Comparison of ENCODE assay signal across 8 cellular contexts in the genomic region with DNA sequence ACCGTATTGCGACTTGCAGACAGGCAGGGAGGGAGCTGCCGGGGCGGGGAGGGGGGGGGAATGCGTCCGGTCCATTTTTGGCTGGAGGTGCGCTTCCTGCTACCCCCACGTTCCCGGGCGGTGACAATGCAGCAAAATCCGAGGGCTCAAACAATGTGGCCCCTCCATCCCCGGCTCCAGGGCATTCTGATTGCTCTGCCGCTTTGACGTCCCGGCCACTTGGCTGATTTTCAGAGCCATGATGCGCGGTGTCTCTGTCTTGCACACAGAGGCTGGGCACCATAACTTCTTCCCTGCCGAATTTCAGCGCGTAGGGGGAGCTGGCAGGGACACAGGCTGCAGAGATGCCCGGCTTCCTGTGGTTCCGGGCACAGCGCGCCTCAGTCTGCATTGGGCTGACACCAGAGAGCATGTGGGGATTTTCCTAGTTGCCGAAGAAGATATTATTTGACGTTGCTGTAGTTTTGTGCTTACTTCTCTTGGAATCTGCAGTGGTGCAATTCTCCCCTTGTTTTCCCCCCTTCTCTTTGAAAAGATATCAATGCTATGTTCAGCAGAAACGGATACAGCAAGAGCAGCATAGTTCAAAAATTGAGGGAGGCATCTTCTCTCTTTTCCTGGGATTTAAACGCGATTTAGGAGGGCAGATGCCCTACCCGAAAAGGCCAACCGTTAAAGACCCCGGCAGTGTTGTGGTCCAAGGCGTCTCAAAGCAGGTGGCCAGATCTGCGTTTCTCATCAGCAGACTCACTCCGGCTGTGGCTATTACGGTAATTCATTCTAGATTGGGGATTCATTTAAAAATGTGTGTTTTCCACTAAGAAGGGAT. TPM values are rescaled to one million over a fixed set of nuclear protein-coding genes. Genes with fewer than 3 reads are reported as not detected.
DNase-seq lines count a peak whose midpoint lies in the region; ATAC-seq and TF ChIP-seq lines count a peak whose summit lies in the region.

No MANE protein-coding gene starts in this region.

- TF ChIP-seq CTCF in Panc1 (IDR thresholded peaks at IDR 0.05), result no peak
- TF ChIP-seq CTCF in fibroblast of the aortic adventitia (IDR thresholded peaks at IDR 0.05; ENCODE audit: insufficient read depth, low read length), result no peak
- TF ChIP-seq CTCF in psoas muscle (IDR thresholded peaks at IDR 0.05), result no peak
- TF ChIP-seq CTCF in CD14-positive monocyte (IDR thresholded peaks at IDR 0.05), result no peak
- TF ChIP-seq CTCF in natural killer cell (IDR thresholded peaks at IDR 0.05), result no peak

- H3K27ac Mint-ChIP-seq in CD14-positive monocyte (no peak overlapping the region), natural killer cell (no peak overlapping the region)

- ATAC-seq in Panc1 (peak; percentile 47), psoas muscle (no peak), HG03378 (IDR thresholded peaks at IDR 0.05; ENCODE audit: unreplicated experiment) (no peak), natural killer cell (no peak)

- intact Hi-C loops in Panc1 (cut with micrococcal nuclease; ENCODE audit: unreplicated experiment), result no loop called here
- intact Hi-C loops in psoas muscle (cut with DNase I), result no loop called here
- intact Hi-C loops in CD14-positive monocyte (cut with micrococcal nuclease), result no loop called here
- intact Hi-C loops in natural killer cell (cut with micrococcal nuclease), result no loop called here

- H3K4me1 ChIP-seq in Panc1 (ENCODE audit: control insufficient read depth, insufficient read depth, low read length), result peaks cover 4% of the 10 kb centered on the region; the same call in 1 of the 2 replicates
- peaks cover 7% of the 10 kb centered on the region for H3K4me1 ChIP-seq in psoas muscle

- H3K9me3 Mint-ChIP-seq in CD14-positive monocyte, result peaks cover 0 to 15% (median 5%) of the 10 kb centered on the region in 7 donors
- H3K9me3 Mint-ChIP-seq in natural killer cell, result no peaks in the 10 kb centered on the region

- 3 to 4% (median 4%) methylated on average over 33 to 36 of the region's 36 CpGs for WGBS in psoas muscle, 3 donors

- POLR2A ChIA-PET in Panc1 (lab: Charles Lee), result no interaction called here

- H3K9me3 ChIP-seq in Panc1 (ENCODE audit: control insufficient read depth, insufficient read depth, low read depth, low read length) (no peaks in the 10 kb centered on the region), psoas muscle (no peaks in the 10 kb centered on the region)

- no peak for DNase-seq in Panc1 (ENCODE audit: low read depth, low spot score)
- DNase-seq in fibroblast of the aortic adventitia (ENCODE audit: low read depth), result peak; percentile 9
- no peak for DNase-seq in psoas muscle
- DNase-seq in ureter (ENCODE audit: low spot score), result no peak
- DNase-seq in CD14-positive monocyte (ENCODE audit: low spot score), result no peak
- no peak for DNase-seq in natural killer cell

- H3K27me3 ChIP-seq in Panc1 (ENCODE audit: control insufficient read depth, insufficient read depth, low read length), result peaks cover 61% of the 10 kb centered on the region
- H3K27me3 ChIP-seq in psoas muscle (ENCODE audit: insufficient read depth in 3 of 3, low read length in 2 of 3), result peaks cover 7 to 78% (median 25%) of the 10 kb centered on the region in 3 donors

- H3K36me3 ChIP-seq in Panc1 (ENCODE audit: control insufficient read depth, insufficient read depth, low read length), result no peaks in the 10 kb centered on the region
- no peaks in the 10 kb centered on the region for H3K36me3 ChIP-seq in psoas muscle (ENCODE audit: insufficient read depth in 1 of 2, low read depth in 1 of 2)

- in situ Hi-C loops in Panc1 (cut with HindIII; ENCODE audit: low pct_unique_long_range_greater_than_20kb, low sequenced_read_pairs), result no loop called here

- CTCF ChIA-PET in Panc1 (lab: Charles Lee), result interaction anchor here (0.6 kb wide), 1 partner anchor 341 kb away, joined by 10 read pairs; no protein-coding TSS in a partner anchor

- no TSS peak for BruUV-seq in Panc1 (replicated peaks; lab: Mats Ljungman, UMichigan)

- H3K4me1 Mint-ChIP-seq in CD14-positive monocyte (peaks cover 28% of the 10 kb centered on the region), natural killer cell (no peaks in the 10 kb centered on the region)

- peak overlapping the region in 1 of 2 donors; percentile 81 for H3K4me3 Mint-ChIP-seq in CD14-positive monocyte
- H3K4me3 Mint-ChIP-seq in natural killer cell, result no peak overlapping the region

- H3K4me3 ChIP-seq in GM08714 (ENCODE audit: low read length) (peak overlapping the region; percentile 24; the same call in 1 of the 2 replicates), Panc1 (ENCODE audit: low read depth in 2 of 2, low read length in 2 of 2) (no peak overlapping the region), fibroblast of the aortic adventitia (ENCODE audit: low read depth, low read length) (no peak overlapping the region), psoas muscle (peak overlapping the region; percentile 56)

- H3K36me3 Mint-ChIP-seq in CD14-positive monocyte, result peaks cover 0 to 4% of the 10 kb centered on the region in 2 donors
- H3K36me3 Mint-ChIP-seq in natural killer cell, result peaks cover 6% of the 10 kb centered on the region

- H3K27me3 Mint-ChIP-seq in CD14-positive monocyte (ENCODE audit: low read depth in 3 of 3) (peaks cover 55 to 62% (median 58%) of the 10 kb centered on the region in 3 donors), natural killer cell (ENCODE audit: low read depth in 2 of 2) (peaks cover 56 to 76% of the 10 kb centered on the region in 2 donors)

- H3K27ac ChIP-seq in Panc1 (ENCODE audit: low read length) (no peak overlapping the region), psoas muscle (no peak overlapping the region)

RNA-seq across cellular contexts. Expression of gene HECW1, which starts 1.4 kb away (rescaled TPM):
- total RNA-seq in Panc1 (2021; ENCODE audit: unreplicated experiment) (0.77 TPM), fibroblast of the aortic adventitia (ENCODE audit: low replicate concordance) (0.82 and 3.6 TPM in 2 replicates), psoas muscle (1 to 10 TPM in 3 of 4 donors, under 1 TPM in 1; 0.93 to 2.8 (median 1.5) TPM), ureter (1.3 TPM), natural killer cell (not detected)
- 0.44 TPM for polyA plus RNA-seq in Panc1 (2012; ENCODE audit: insufficient read length)
- polyA plus RNA-seq in psoas muscle (1 to 10 TPM in 1 of 3 donors, under 1 TPM in 2; 0.07 to 1.7 (median 0.56) TPM), CD14-positive monocyte (not detected)

Comparison
In these comparisons a context has a peak if more than half of its experiments do, and no peak if none do; other contexts are left out.
1. H3K4me3 ChIP-seq: peak in GM08714 (single experiment) and psoas muscle (single experiment); none in Panc1 (0 of 2) and fibroblast of the aortic adventitia (single experiment).